Comparison of ENCODE assay signal across 8 cellular contexts in genomic region chr6:125310994-125311649, GRCh38. TPM values are rescaled to one million over a fixed set of nuclear protein-coding genes. Genes with fewer than 3 reads are reported as not detected.
DNase-seq lines count a peak whose midpoint lies in the region; ATAC-seq and TF ChIP-seq lines count a peak whose summit lies in the region.

No MANE protein-coding gene starts in this region.

- no peak overlapping the region for H3K27ac Mint-ChIP-seq in activated CD8-positive, alpha-beta T cell treated with anti-CD3 and anti-CD28 coated beads, Interleukin-2, amount 10 ng/mL, durations not matched to agents 7 days and 5 days

- H3K27me3 Mint-ChIP-seq in activated CD8-positive, alpha-beta T cell treated with anti-CD3 and anti-CD28 coated beads, Interleukin-2, amount 10 ng/mL, durations not matched to agents 7 days and 5 days (ENCODE audit: low read depth) = peaks cover 26% of the 10 kb centered on the region

- DNase-seq in DMS 273 treated with DMSO at 0.1 percent for 48 hours (lab: John Stamatoyannopoulos, UW) = peak; percentile 53
- peak; percentile 66 for DNase-seq in NCI-H2196 treated with DMSO at 0.1 percent for 48 hours (lab: John Stamatoyannopoulos, UW; ENCODE audit: unreplicated experiment)
- peak; percentile 31 for DNase-seq in activated CD8-positive, alpha-beta T cell treated with anti-CD3 and anti-CD28 coated beads, Interleukin-2, amount 10 ng/mL, durations not matched to agents 7 days and 5 days
- no peak for DNase-seq in left cardiac atrium
- DNase-seq in retinal pigment epithelial cell (ENCODE audit: low read depth) = peak; percentile 17
- DNase-seq in ureter (ENCODE audit: low spot score) = no peak

- peak; percentile 66 for ATAC-seq in GM19328 (IDR thresholded peaks at IDR 0.05; ENCODE audit: unreplicated experiment)
- ATAC-seq in HG03159 (IDR thresholded peaks at IDR 0.05; ENCODE audit: unreplicated experiment) = peak; percentile 81
- ATAC-seq in activated CD8-positive, alpha-beta T cell treated with anti-CD3 and anti-CD28 coated beads, Interleukin-2, amount 10 ng/mL, durations not matched to agents 7 days and 5 days = peak; percentile 80
- peak; percentile 76 to 88 for ATAC-seq in left cardiac atrium

- CTCF ChIA-PET in activated CD8-positive, alpha-beta T cell treated with anti-CD3 and anti-CD28 coated beads, Interleukin-2, amount 10 ng/mL, durations not matched to agents 7 days and 5 days (lab: Charles Lee) = interaction anchor here (0.6 to 5.0 kb wide), 16 partner anchors 10 to 663 kb away, joined by 3 to 60 read pairs (median 4); partner anchors contain the start of genes HDDC2, HEY2 and HINT3

- H3K4me3 ChIP-seq in retinal pigment epithelial cell (ENCODE audit: low read length) = no peak overlapping the region

- POLR2A ChIA-PET in activated CD8-positive, alpha-beta T cell treated with anti-CD3 and anti-CD28 coated beads, Interleukin-2, amount 10 ng/mL, durations not matched to agents 7 days and 5 days (lab: Charles Lee) = no interaction called here

- H3K36me3 Mint-ChIP-seq in activated CD8-positive, alpha-beta T cell treated with anti-CD3 and anti-CD28 coated beads, Interleukin-2, amount 10 ng/mL, durations not matched to agents 7 days and 5 days (ENCODE audit: low read depth) = no peaks in the 10 kb centered on the region

- H3K4me1 Mint-ChIP-seq in activated CD8-positive, alpha-beta T cell treated with anti-CD3 and anti-CD28 coated beads, Interleukin-2, amount 10 ng/mL, durations not matched to agents 7 days and 5 days (ENCODE audit: low read depth) = peaks cover 15% of the 10 kb centered on the region

- intact Hi-C loops in left cardiac atrium (cut with DNase I) = loop anchor here (5.0 kb wide), 2 partner anchors 441 to 456 kb away; no protein-coding TSS in a partner anchor

- peak; percentile 72 for TF ChIP-seq CTCF in retinal pigment epithelial cell (conservative IDR thresholded peaks at IDR 0.05; ENCODE audit: low read depth, low read length)

- H3K4me3 Mint-ChIP-seq in activated CD8-positive, alpha-beta T cell treated with anti-CD3 and anti-CD28 coated beads, Interleukin-2, amount 10 ng/mL, durations not matched to agents 7 days and 5 days = no peak overlapping the region

- no peaks in the 10 kb centered on the region for H3K9me3 Mint-ChIP-seq in activated CD8-positive, alpha-beta T cell treated with anti-CD3 and anti-CD28 coated beads, Interleukin-2, amount 10 ng/mL, durations not matched to agents 7 days and 5 days (ENCODE audit: insufficient read depth)

RNA-seq across cellular contexts. Expression of gene HDDC2, which starts 9.4 kb away (rescaled TPM):
- 10 to 100 TPM; 61.7 to 69.8 TPM for total RNA-seq in activated CD8-positive, alpha-beta T cell treated with anti-CD3 and anti-CD28 coated beads, Interleukin-2, amount 10 ng/mL, durations not matched to agents 7 days and 5 days
- total RNA-seq in left cardiac atrium (10 to 100 TPM; 78.1 to 80.3 TPM), ureter (83.1 TPM)

Comparison
In these comparisons a context has a peak if more than half of its experiments do, and no peak if none do; other contexts are left out.
1. DNase-seq: peak in DMS 273 treated with DMSO at 0.1 percent for 48 hours (single experiment), NCI-H2196 treated with DMSO at 0.1 percent for 48 hours (single experiment), activated CD8-positive, alpha-beta T cell treated with anti-CD3 and anti-CD28 coated beads, Interleukin-2, amount 10 ng/mL, durations not matched to agents 7 days and 5 days (single experiment) and retinal pigment epithelial cell (single experiment); none in left cardiac atrium (single experiment) and ureter (single experiment).
2. Peak in every context shown above with its lines, with median percentiles within 50 percentile points of each other: ATAC-seq.